ENCODE assay signal across 33 cellular contexts in the genomic region with DNA sequence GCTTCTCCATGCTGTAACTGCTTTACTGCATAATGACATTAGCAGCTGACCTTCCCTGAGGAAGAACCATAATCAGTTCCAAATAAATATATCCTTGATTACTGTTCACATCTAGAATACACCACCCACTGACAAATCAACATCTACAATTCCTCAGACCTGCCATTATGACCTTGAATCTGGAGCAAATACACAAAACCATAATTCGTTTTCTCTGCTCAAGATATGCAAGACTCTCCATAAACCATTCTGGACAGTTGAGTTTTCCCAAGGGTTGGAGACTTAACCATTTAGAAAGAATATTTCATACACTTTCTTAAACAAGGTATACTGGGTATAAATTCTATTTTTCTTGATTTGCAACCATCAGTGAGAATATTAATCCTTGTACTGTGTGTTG.
"Had no signal": no experiment of that assay in that cellular context is flagged by ENCODE, and none has a peak within 500 bp of the region (broad histone marks: within the 10 kb centered on the region; RNA-seq: fewer than 3 reads in every experiment).

No MANE protein-coding gene starts in this region.

- H3K27ac ChIP-seq: brain microvascular endothelial cell, VCaP had no signal

- H3K36me3 ChIP-seq: brain microvascular endothelial cell had no signal

- DNase-seq: activated B cell treated with CpG ODN at 0.5 μM for 24 hours; activated CD4-positive, alpha-beta memory T cell treated with anti-CD3 and anti-CD28 coated beads for 36 hours; activated CD4-positive, alpha-beta T cell treated with anti-CD3 and anti-CD28 coated beads for 4 hours; activated CD4-positive, alpha-beta T cell treated with anti-CD3 and anti-CD28 coated beads, Interleukin-2, amount 50 U/mL, for 1 hour; activated CD4-positive, CD25-positive, alpha-beta regulatory T cell treated with anti-CD3 and anti-CD28 coated beads, Interleukin-2, amount 50 U/mL, for 72 hours; activated CD8-positive, alpha-beta memory T cell treated with anti-CD3 and anti-CD28 coated beads for 24 hours; activated CD8-positive, alpha-beta memory T cell treated with anti-CD3 and anti-CD28 coated beads, Interleukin-2, amount 10 ng/mL, durations not matched to agents 7 days and 5 days; activated CD8-positive, alpha-beta memory T cell treated with anti-CD3 and anti-CD28 coated beads, Interleukin-2, amount 50 U/mL, for 48 hours; activated effector memory CD4-positive, alpha-beta T cell treated with Interleukin-2 at 50 U/mL for 16 hours; activated naive CD4-positive, alpha-beta T cell treated with anti-CD3 and anti-CD28 coated beads, Interleukin-2, amount 10 ng/mL, durations not matched to agents 7 days and 5 days; activated naive CD8-positive, alpha-beta T cell treated with anti-CD3 and anti-CD28 coated beads for 36 hours; activated T-cell treated with anti-CD3 and anti-CD28 coated beads, Interleukin-2, amount 50 U/mL, for 48 hours; amniotic stem cell; aorta; brain microvascular endothelial cell; central memory CD4-positive, alpha-beta T cell; MM.1S; MV-4-11; NCI-H1092; NCI-H1436 treated with DMSO at 0.1 percent for 48 hours; NCI-H1694 treated with DMSO at 0.1 percent for 48 hours; NCI-H2029; NCI-H2171; NCI-H510A; NCI-H526; NCI-H774; NK-92 treated with Interleukin-12 subunit alpha and Interleukin-12 subunit beta, amount 100 ng/mL, for 24 hours; Right ventricle myocardium superior; SW 1271; T-helper 1 cell; T-helper 2 cell; T-helper 9 cell had no signal
